ENCODE assay signal across 9 cellular contexts in the genomic region with DNA sequence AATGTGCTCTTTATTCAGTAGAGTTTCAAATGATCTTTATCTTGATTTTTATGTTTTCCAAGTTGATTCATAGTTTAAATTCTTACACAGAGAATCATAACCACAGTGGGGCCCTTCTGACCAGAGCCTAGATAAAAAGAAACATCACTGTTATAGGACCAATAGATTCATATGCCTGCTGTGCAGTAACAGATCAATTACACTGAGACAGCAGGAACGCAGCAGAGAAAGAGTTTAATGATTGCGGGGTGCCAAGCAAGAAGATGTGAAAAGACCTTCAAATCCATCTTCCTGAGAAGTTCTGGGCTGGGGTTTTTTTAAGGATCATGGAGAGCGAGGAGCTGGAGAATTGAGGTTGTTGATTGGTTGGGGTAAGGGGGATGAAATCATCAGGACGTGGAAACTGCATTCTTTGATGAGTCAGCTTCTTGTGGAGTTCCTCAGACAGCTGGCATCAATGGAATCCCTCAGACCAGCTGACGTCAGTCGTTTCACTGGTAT.
A peak's percentile ranks its signal among the peaks of the same experiment; 100 is the strongest.
DNase-seq lines count a peak whose midpoint lies in the region; ATAC-seq and TF ChIP-seq lines count a peak whose summit lies in the region.
"Had no signal": no experiment of that assay in that cellular context is flagged by ENCODE, and none has a peak within 500 bp of the region (broad histone marks: within the 10 kb centered on the region; RNA-seq: fewer than 3 reads in every experiment).

No MANE protein-coding gene starts in this region.

- no peaks in the 10 kb centered on the region for H3K36me3 ChIP-seq in GM23248 (ENCODE audit: low read depth)
- H3K36me3 ChIP-seq in SK-N-MC (ENCODE audit: insufficient read depth, low read length): no peaks in the 10 kb centered on the region

- peaks cover 32% of the 10 kb centered on the region for H3K4me1 ChIP-seq in GM23248 (ENCODE audit: insufficient read depth)

- no peaks in the 10 kb centered on the region for H4K20me1 ChIP-seq in GM23248 (ENCODE audit: insufficient read depth)

- H3K9me3 ChIP-seq in GM23248 (ENCODE audit: low read depth): no peaks in the 10 kb centered on the region
- no peaks in the 10 kb centered on the region; the same call in 1 of the 2 replicates for H3K9me3 ChIP-seq in SK-N-MC (ENCODE audit: low read depth, low read length)

- WGBS in GM23248 (ENCODE audit: low coverage in 1 of 2, low lambda C conversion rate in 2 of 2, missing lambda C conversion rate in 2 of 2), 2 experiments: 28 to 32% methylated on average over 6 of the region's 6 CpGs

- peak overlapping the region; percentile 60 for H2AFZ ChIP-seq in GM23248

- H3K27ac ChIP-seq in GM23248 (peak overlapping the region; percentile 72), SK-N-MC (no peak overlapping the region; the same call in 1 of the 2 replicates)

- peak overlapping the region; percentile 61 for H3K4me2 ChIP-seq in GM23248 (ENCODE audit: unreplicated experiment)

- TF ChIP-seq CTCF in retinal pigment epithelial cell (conservative IDR thresholded peaks at IDR 0.05; ENCODE audit: low read depth, low read length): no peak

- no peaks in the 10 kb centered on the region for H3K27me3 ChIP-seq in GM23248 (replicated peaks; ENCODE audit: insufficient read depth)

- H3K79me2 ChIP-seq in GM23248 (ENCODE audit: insufficient read depth): no peaks in the 10 kb centered on the region

- H3K4me3 ChIP-seq in GM23248 (peak overlapping the region; percentile 42), SK-N-MC (peak overlapping the region; percentile 11; the same call in 1 of the 2 replicates), retinal pigment epithelial cell (ENCODE audit: low read length) (peak overlapping the region; percentile 16)

- in situ Hi-C loops in GM23248 (cut with MboI): no loop called here

- peak overlapping the region; percentile 20; the same call in 1 of the 2 replicates for H3K9ac ChIP-seq in GM23248
- no peak overlapping the region for H3K9ac ChIP-seq in SK-N-MC (ENCODE audit: insufficient read length)

- no peaks in the 10 kb centered on the region for H3K9me2 ChIP-seq in GM23248 (ENCODE audit: insufficient read depth)

- no peak for ATAC-seq in HG03135 (IDR thresholded peaks at IDR 0.05; ENCODE audit: unreplicated experiment)
- ATAC-seq in HG03439 (IDR thresholded peaks at IDR 0.05; ENCODE audit: unreplicated experiment): no peak

- DNase-seq in GM23248 (peak; percentile 97), SK-N-MC (ENCODE audit: low read depth, low spot score) (no peak), fibroblast of gingiva (ENCODE audit: low read depth) (peak; percentile 93), retinal pigment epithelial cell (ENCODE audit: low read depth) (peak; percentile 97), epidermal melanocyte (ENCODE audit: insufficient read length, low spot score) (no peak), NCI-H345 treated with DMSO at 0.1 percent for 48 hours (lab: John Stamatoyannopoulos, UW; ENCODE audit: unreplicated experiment) (no peak)
- DNase-seq: anterior cingulate cortex had no signal

- peaks cover 20% of the 10 kb centered on the region for H3F3A ChIP-seq in GM23248 (ENCODE audit: insufficient read depth)

Comparison
In these comparisons a context has a peak if more than half of its experiments do, and no peak if none do; other contexts are left out.
1. DNase-seq: peak in GM23248 (single experiment), fibroblast of gingiva (single experiment) and retinal pigment epithelial cell (single experiment); none in SK-N-MC (single experiment), epidermal melanocyte (single experiment) and NCI-H345 treated with DMSO at 0.1 percent for 48 hours (single experiment).
2. Peak in every context shown above with its lines, with median percentiles within 50 percentile points of each other: H3K4me3 ChIP-seq.